ENCODE assay signal across 8 cellular contexts in genomic region chr7:144836545-144836842, GRCh38. TPM values are rescaled to one million over a fixed set of nuclear protein-coding genes. Genes with fewer than 3 reads are reported as not detected.
DNase-seq lines count a peak whose midpoint lies in the region; TF ChIP-seq lines count a peak whose summit lies in the region.

No MANE protein-coding gene starts in this region.

- TF ChIP-seq EP300 in tibial nerve (IDR thresholded peaks at IDR 0.05): no peak

- peak overlapping the region; percentile 57 for H3K4me3 ChIP-seq in astrocyte of the spinal cord (ENCODE audit: low read depth, low read length)
- H3K4me3 ChIP-seq in mucosa of stomach (ENCODE audit: low read length): peak overlapping the region; percentile 77
- H3K4me3 ChIP-seq in tibial nerve: peak overlapping the region; percentile 74 to 89 (median 80)
- H3K4me3 ChIP-seq in lower leg skin (ENCODE audit: low read depth, poor library complexity, severe bottlenecking): no peak overlapping the region

- H3K4me1 Mint-ChIP-seq in activated naive CD4-positive, alpha-beta T cell treated with anti-CD3 and anti-CD28 coated beads for 36 hours (ENCODE audit: low read depth): peaks cover 38% of the 10 kb centered on the region

- H3K36me3 ChIP-seq in mucosa of stomach (ENCODE audit: control insufficient read depth, insufficient read depth, low read length) (no peaks in the 10 kb centered on the region), tibial nerve (no peaks in the 10 kb centered on the region)

- CTCF ChIA-PET in activated naive CD4-positive, alpha-beta T cell treated with anti-CD3 and anti-CD28 coated beads for 36 hours (lab: Charles Lee): interaction anchor here (0.6 to 3.0 kb wide), 6 partner anchors 9 to 176 kb away, joined by 3 to 30 read pairs (median 4); no protein-coding TSS in a partner anchor

- H3K4me3 Mint-ChIP-seq in activated naive CD4-positive, alpha-beta T cell treated with anti-CD3 and anti-CD28 coated beads for 36 hours: peak overlapping the region; percentile 79

- WGBS in tibial nerve, 2 donors: 86 to 90% methylated on average over 12 of the region's 12 CpGs
- WGBS in lower leg skin, 2 donors: 94 to 98% methylated on average over 12 of the region's 12 CpGs

- in situ Hi-C loops in astrocyte of the spinal cord (cut with HindIII; ENCODE audit: low sequenced_read_pairs): no loop called here

- H3K9me3 Mint-ChIP-seq in activated naive CD4-positive, alpha-beta T cell treated with anti-CD3 and anti-CD28 coated beads for 36 hours: peaks cover 5% of the 10 kb centered on the region

- no peak for TF ChIP-seq POLR2A in tibial nerve (IDR thresholded peaks at IDR 0.05)
- TF ChIP-seq POLR2A in lower leg skin (IDR thresholded peaks at IDR 0.05): no peak

- H3K4me1 ChIP-seq in mucosa of stomach (ENCODE audit: control insufficient read depth, insufficient read depth, low read length) (peaks cover 20% of the 10 kb centered on the region), tibial nerve (peaks cover 0 to 25% (median 9%) of the 10 kb centered on the region in 4 donors)

- H3K27me3 ChIP-seq in mucosa of stomach (ENCODE audit: control insufficient read depth, insufficient read depth, low read length): no peaks in the 10 kb centered on the region
- H3K27me3 ChIP-seq in tibial nerve: no peaks in the 10 kb centered on the region

- peak overlapping the region; percentile 90 for H3K27ac Mint-ChIP-seq in activated naive CD4-positive, alpha-beta T cell treated with anti-CD3 and anti-CD28 coated beads for 36 hours

- H3K36me3 Mint-ChIP-seq in activated naive CD4-positive, alpha-beta T cell treated with anti-CD3 and anti-CD28 coated beads for 36 hours (ENCODE audit: low read depth): peaks cover 16% of the 10 kb centered on the region

- no peak for DNase-seq in activated naive CD4-positive, alpha-beta T cell treated with anti-CD3 and anti-CD28 coated beads for 36 hours
- DNase-seq in activated naive CD4-positive, alpha-beta T cell treated with anti-CD3 and anti-CD28 coated beads, Interleukin-2, amount 50 U/mL, for 16 hours: no peak
- no peak for DNase-seq in astrocyte of the spinal cord (ENCODE audit: low read depth, low spot score)
- DNase-seq in tibial nerve (ENCODE audit: low spot score in 2 of 2): no peak
- no peak for DNase-seq in NCI-H1436 (lab: John Stamatoyannopoulos, UW)
- no peak for DNase-seq in RKO (ENCODE audit: low spot score)
- DNase-seq in lower leg skin (ENCODE audit: low spot score in 2 of 2): no peak

- no peak for TF ChIP-seq CTCF in astrocyte of the spinal cord (IDR thresholded peaks at IDR 0.05; ENCODE audit: low read depth, low read length)
- no peak for TF ChIP-seq CTCF in tibial nerve (IDR thresholded peaks at IDR 0.05)
- no peak for TF ChIP-seq CTCF in lower leg skin (IDR thresholded peaks at IDR 0.05)

- intact Hi-C loops in activated naive CD4-positive, alpha-beta T cell treated with anti-CD3 and anti-CD28 coated beads for 36 hours (cut with micrococcal nuclease): loop anchor here (1.0 to 10.0 kb wide), 3 partner anchors 32 to 1572 kb away; partner anchors contain the start of gene GSTK1
- intact Hi-C loops in lower leg skin (cut with DNase I; ENCODE audit: low total_unique reads): no loop called here

- H3K9ac ChIP-seq in mucosa of stomach (ENCODE audit: low read length): no peak overlapping the region

- H3K27ac ChIP-seq in tibial nerve: peak overlapping the region; percentile 94 to 98 (median 96)

- H3K9me3 ChIP-seq in mucosa of stomach (ENCODE audit: control insufficient read depth, low read length) (no peaks in the 10 kb centered on the region), tibial nerve (peaks cover 0 to 15% (median 0%) of the 10 kb centered on the region in 4 donors)

- H3K27me3 Mint-ChIP-seq in activated naive CD4-positive, alpha-beta T cell treated with anti-CD3 and anti-CD28 coated beads for 36 hours (ENCODE audit: low read depth): no peaks in the 10 kb centered on the region

RNA-seq across cellular contexts. Expression of gene TPK1, which starts 0.6 kb away (rescaled TPM):
- 10 to 100 TPM; 26.4 to 28.6 TPM for total RNA-seq in activated naive CD4-positive, alpha-beta T cell treated with anti-CD3 and anti-CD28 coated beads for 36 hours
- total RNA-seq in tibial nerve (10 to 100 TPM in 2 of 4 donors, 1 to 10 TPM in 2; 4.5 to 18.8 (median 8.3) TPM), lower leg skin (1 to 10 TPM; 1.1 to 5.5 (median 3.3) TPM)
